8 cellular contexts compared by ENCODE assay signal in the genomic region with DNA sequence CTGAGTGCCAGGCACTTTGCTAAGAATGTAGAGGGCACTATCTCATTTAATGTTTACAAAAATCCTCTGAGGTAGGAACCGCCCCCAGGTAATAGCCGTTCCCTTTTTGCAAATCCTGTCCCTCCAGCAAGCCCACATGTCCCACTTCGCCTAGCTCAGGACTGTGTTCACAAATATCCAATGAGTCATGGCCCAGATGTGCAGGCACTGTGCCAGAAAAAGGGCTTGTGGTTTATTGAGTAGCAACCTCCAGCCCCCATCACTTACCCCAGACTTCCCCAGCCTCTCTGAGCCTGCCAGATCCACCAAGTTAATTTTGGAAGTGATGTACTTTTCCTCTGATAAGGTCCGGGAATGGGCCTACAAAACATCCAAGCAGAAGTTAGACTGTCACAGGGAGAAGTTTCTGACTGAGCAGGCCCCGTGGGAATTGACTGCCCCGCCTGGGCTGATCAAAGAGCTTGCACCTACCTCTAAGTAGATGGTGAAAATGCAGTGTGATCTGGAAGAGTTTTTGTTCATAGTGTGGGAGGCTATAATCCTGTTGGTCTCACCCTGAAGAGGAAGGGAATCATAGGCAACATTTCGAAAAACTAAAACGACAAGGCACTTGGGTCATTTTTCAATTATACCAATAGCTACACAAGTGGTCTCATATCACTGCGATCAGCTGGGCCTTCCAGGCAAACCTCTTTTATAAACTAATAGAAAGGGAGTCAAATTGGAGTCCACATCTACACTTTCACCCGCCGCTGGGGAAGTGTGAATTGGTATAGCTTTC. TPM values are rescaled to one million over a fixed set of nuclear protein-coding genes. Genes with fewer than 3 reads are reported as not detected.
DNase-seq lines count a peak whose midpoint lies in the region; ATAC-seq, FAIRE-seq and TF ChIP-seq lines count a peak whose summit lies in the region.

No MANE protein-coding gene starts in this region.

- H3K27me3 Mint-ChIP-seq in activated CD8-positive, alpha-beta T cell treated with anti-CD3 and anti-CD28 coated beads, Interleukin-2, amount 10 ng/mL, durations not matched to agents 7 days and 5 days (ENCODE audit: low read depth), result no peaks in the 10 kb centered on the region

- intact Hi-C loops in kidney (cut with DNase I), result no loop called here

- H3K36me3 ChIP-seq in kidney (ENCODE audit: control insufficient read depth in 1 of 2, insufficient read depth in 2 of 2, low read length in 2 of 2), result no peaks in the 10 kb centered on the region

- TF ChIP-seq CTCF in fibroblast of villous mesenchyme (IDR thresholded peaks at IDR 0.05; ENCODE audit: insufficient read depth, low read depth, low read length) (no peak), retinal pigment epithelial cell (conservative IDR thresholded peaks at IDR 0.05; ENCODE audit: low read depth, low read length) (no peak), kidney (IDR thresholded peaks at IDR 0.05; ENCODE audit: borderline replicate concordance, extremely low read depth, insufficient read depth) (no peak)

- peak; percentile 86 to 87 for DNase-seq in Kasumi-1 (lab: John Stamatoyannopoulos, UW)
- no peak for DNase-seq in activated CD8-positive, alpha-beta T cell treated with anti-CD3 and anti-CD28 coated beads, Interleukin-2, amount 10 ng/mL, durations not matched to agents 7 days and 5 days
- DNase-seq in fibroblast of villous mesenchyme (ENCODE audit: low read depth), result peak; percentile 97
- DNase-seq in retinal pigment epithelial cell (ENCODE audit: low read depth), result peak; percentile 68
- DNase-seq in HPDE6-E6E7 (ENCODE audit: extremely low spot score), result no peak
- no peak for DNase-seq in kidney

- no peaks in the 10 kb centered on the region for H3K9me3 ChIP-seq in kidney (ENCODE audit: control insufficient read depth in 1 of 2, low read length in 2 of 2)

- CTCF ChIA-PET in activated CD8-positive, alpha-beta T cell treated with anti-CD3 and anti-CD28 coated beads, Interleukin-2, amount 10 ng/mL, durations not matched to agents 7 days and 5 days (lab: Charles Lee), result interaction anchor here (1.5 kb wide), 1 partner anchor 16 kb away, joined by 3 read pairs; no protein-coding TSS in a partner anchor

- FAIRE-seq in kidney (lab: Jason Lieb, UNC), result no peak

- H3K4me1 ChIP-seq in kidney (ENCODE audit: control insufficient read depth in 1 of 2, insufficient read depth in 1 of 2, low read depth in 1 of 2, low read length in 2 of 2), result peaks cover 0 to 2% of the 10 kb centered on the region in 2 donors

- no peak overlapping the region for H3K9ac ChIP-seq in kidney (ENCODE audit: low read length in 2 of 2)

- H3K4me3 ChIP-seq in fibroblast of villous mesenchyme (ENCODE audit: low read depth, low read length) (no peak overlapping the region), retinal pigment epithelial cell (ENCODE audit: low read length) (no peak overlapping the region), kidney (ENCODE audit: low read length in 2 of 2) (no peak overlapping the region)

- no peak overlapping the region for H3K27ac Mint-ChIP-seq in activated CD8-positive, alpha-beta T cell treated with anti-CD3 and anti-CD28 coated beads, Interleukin-2, amount 10 ng/mL, durations not matched to agents 7 days and 5 days

- no peaks in the 10 kb centered on the region for H3K9me3 Mint-ChIP-seq in activated CD8-positive, alpha-beta T cell treated with anti-CD3 and anti-CD28 coated beads, Interleukin-2, amount 10 ng/mL, durations not matched to agents 7 days and 5 days (ENCODE audit: insufficient read depth)

- POLR2A ChIA-PET in activated CD8-positive, alpha-beta T cell treated with anti-CD3 and anti-CD28 coated beads, Interleukin-2, amount 10 ng/mL, durations not matched to agents 7 days and 5 days (lab: Charles Lee), result interaction anchor here (0.9 kb wide), 1 partner anchor 16 kb away, joined by 3 read pairs; a partner anchor contains a TSS

- peak; percentile 62 for ATAC-seq in GM18907 (IDR thresholded peaks at IDR 0.05; ENCODE audit: unreplicated experiment)
- ATAC-seq in activated CD8-positive, alpha-beta T cell treated with anti-CD3 and anti-CD28 coated beads, Interleukin-2, amount 10 ng/mL, durations not matched to agents 7 days and 5 days, result peak; percentile 46
- ATAC-seq in GM19395 (IDR thresholded peaks at IDR 0.05; ENCODE audit: unreplicated experiment), result no peak

- H3K27ac ChIP-seq in kidney (ENCODE audit: low read depth in 2 of 2, low read length in 2 of 2), result no peak overlapping the region

- H3K4me3 Mint-ChIP-seq in activated CD8-positive, alpha-beta T cell treated with anti-CD3 and anti-CD28 coated beads, Interleukin-2, amount 10 ng/mL, durations not matched to agents 7 days and 5 days, result no peak overlapping the region

- no peaks in the 10 kb centered on the region for H3K36me3 Mint-ChIP-seq in activated CD8-positive, alpha-beta T cell treated with anti-CD3 and anti-CD28 coated beads, Interleukin-2, amount 10 ng/mL, durations not matched to agents 7 days and 5 days (ENCODE audit: low read depth)

- peaks cover 6% of the 10 kb centered on the region for H3K4me1 Mint-ChIP-seq in activated CD8-positive, alpha-beta T cell treated with anti-CD3 and anti-CD28 coated beads, Interleukin-2, amount 10 ng/mL, durations not matched to agents 7 days and 5 days (ENCODE audit: low read depth)

RNA-seq across cellular contexts. Expression of a gene that starts 15.7 kb away (rescaled TPM):
- 1 to 10 TPM; 8.2 to 8.3 TPM for total RNA-seq in activated CD8-positive, alpha-beta T cell treated with anti-CD3 and anti-CD28 coated beads, Interleukin-2, amount 10 ng/mL, durations not matched to agents 7 days and 5 days
- total RNA-seq in fibroblast of villous mesenchyme (1.6 and 2.2 TPM in 2 replicates), kidney (16.9 TPM)
- 32.9 TPM for polyA plus RNA-seq in kidney (ENCODE audit: insufficient read depth, low read depth, low replicate concordance)

RNA-seq across cellular contexts. Expression of a gene that starts 15.8 kb away (rescaled TPM):
- 10 to 100 TPM; 29.8 to 32.5 TPM for total RNA-seq in activated CD8-positive, alpha-beta T cell treated with anti-CD3 and anti-CD28 coated beads, Interleukin-2, amount 10 ng/mL, durations not matched to agents 7 days and 5 days
- 20.3 and 22.9 TPM in 2 replicates for total RNA-seq in fibroblast of villous mesenchyme
- 31.1 TPM for total RNA-seq in kidney
- polyA plus RNA-seq in kidney (ENCODE audit: insufficient read depth, low read depth, low replicate concordance), result 10.6 TPM

Comparison
In these comparisons a context has a peak if more than half of its experiments do, and no peak if none do; other contexts are left out.
1. DNase-seq: peak in Kasumi-1 (2 of 2), fibroblast of villous mesenchyme (single experiment) and retinal pigment epithelial cell (single experiment); none in activated CD8-positive, alpha-beta T cell treated with anti-CD3 and anti-CD28 coated beads, Interleukin-2, amount 10 ng/mL, durations not matched to agents 7 days and 5 days (single experiment), HPDE6-E6E7 (single experiment) and kidney (single experiment).